In genomic region chr11:63680842-63681207, GRCh38 we compare ENCODE assay signal across 8 cellular contexts. TPM values are rescaled to one million over a fixed set of nuclear protein-coding genes. Genes with fewer than 3 reads are reported as not detected.
A peak's percentile ranks its signal among the peaks of the same experiment; 100 is the strongest.
DNase-seq lines count a peak whose midpoint lies in the region; ATAC-seq and TF ChIP-seq lines count a peak whose summit lies in the region.

No MANE protein-coding gene starts in this region.

- peak overlapping the region; percentile 78 for H3K27ac Mint-ChIP-seq in activated CD4-positive, alpha-beta memory T cell treated with anti-CD3 and anti-CD28 coated beads for 36 hours

- TF ChIP-seq CTCF in HL-60 (IDR thresholded peaks at IDR 0.05; ENCODE audit: insufficient read depth, low read length) (no peak), fibroblast of pulmonary artery (IDR thresholded peaks at IDR 0.05; ENCODE audit: low read length, missing control alignments) (no peak)

- CTCF ChIA-PET in activated CD4-positive, alpha-beta memory T cell treated with anti-CD3 and anti-CD28 coated beads for 36 hours (lab: Charles Lee) = interaction anchor here (1.2 to 2.7 kb wide), 3 partner anchors 8 to 57 kb away, joined by 4 to 19 read pairs (median 5); partner anchors contain the start of gene ATL3

- DNase-seq in DMS79 (lab: John Stamatoyannopoulos, UW) (peak; percentile 80), HL-60 (ENCODE audit: low read depth in 1 of 2, low spot score in 1 of 2) (no peak), fibroblast of pulmonary artery (ENCODE audit: low read depth) (no peak), posterior cingulate gyrus (peak; percentile 17 to 90 (median 50)), globus pallidus (ENCODE audit: low spot score) (no peak), dedifferentiated amniotic fluid mesenchymal stem cell (ENCODE audit: extremely low spot score) (no peak)
- peak; percentile 58 for DNase-seq in activated CD4-positive, alpha-beta memory T cell treated with anti-CD3 and anti-CD28 coated beads for 36 hours

- ATAC-seq in HG03378 (IDR thresholded peaks at IDR 0.05; ENCODE audit: unreplicated experiment) = no peak

- POLR2A ChIA-PET in activated CD4-positive, alpha-beta memory T cell treated with anti-CD3 and anti-CD28 coated beads for 36 hours (lab: Charles Lee) = interaction anchor here (2.0 to 2.5 kb wide), 3 partner anchors 7 to 144 kb away, joined by 6 to 32 read pairs (median 12); partner anchors contain the start of genes ATL3 and PLAAT4

- no peaks in the 10 kb centered on the region for H3K27me3 Mint-ChIP-seq in activated CD4-positive, alpha-beta memory T cell treated with anti-CD3 and anti-CD28 coated beads for 36 hours

- no peaks in the 10 kb centered on the region for H3K27me3 ChIP-seq in HL-60 (ENCODE audit: insufficient read depth, poor library complexity, severe bottlenecking)

- peaks cover 23% of the 10 kb centered on the region for H3K4me1 Mint-ChIP-seq in activated CD4-positive, alpha-beta memory T cell treated with anti-CD3 and anti-CD28 coated beads for 36 hours (ENCODE audit: low read depth)

- intact Hi-C loops in activated CD4-positive, alpha-beta memory T cell treated with anti-CD3 and anti-CD28 coated beads for 36 hours (cut with micrococcal nuclease) = loop anchor here (1.0 to 5.0 kb wide), 3 partner anchors 10 to 156 kb away; partner anchors contain the start of genes ATL3, MARK2 and PLAAT4
- intact Hi-C loops in posterior cingulate gyrus (cut with DNase I) = loop anchor here (1.0 to 5.0 kb wide), 4 partner anchors 10 to 131 kb away; partner anchors contain the start of genes ATL3 and SPINDOC

- H3K9me3 Mint-ChIP-seq in activated CD4-positive, alpha-beta memory T cell treated with anti-CD3 and anti-CD28 coated beads for 36 hours = no peaks in the 10 kb centered on the region

- H3K4me3 ChIP-seq in HL-60 (replicated peaks; ENCODE audit: insufficient read depth, low read length) = peak overlapping the region; percentile 90
- peak overlapping the region; percentile 93 for H3K4me3 ChIP-seq in fibroblast of pulmonary artery (replicated peaks; ENCODE audit: low read depth, low read length)

- no peaks in the 10 kb centered on the region for H3K36me3 Mint-ChIP-seq in activated CD4-positive, alpha-beta memory T cell treated with anti-CD3 and anti-CD28 coated beads for 36 hours

- no peak overlapping the region for H3K27ac ChIP-seq in HL-60 (replicated peaks)

- peak overlapping the region; percentile 87 for H3K4me3 Mint-ChIP-seq in activated CD4-positive, alpha-beta memory T cell treated with anti-CD3 and anti-CD28 coated beads for 36 hours

RNA-seq across cellular contexts. Expression of gene RTN3, which starts 0.5 kb away (rescaled TPM):
- total RNA-seq in activated CD4-positive, alpha-beta memory T cell treated with anti-CD3 and anti-CD28 coated beads for 36 hours = 10 to 100 TPM; 54.4 to 58.4 TPM

RNA-seq across cellular contexts. Expression of gene ATL3, which starts 9.6 kb away (rescaled TPM):
- total RNA-seq in activated CD4-positive, alpha-beta memory T cell treated with anti-CD3 and anti-CD28 coated beads for 36 hours = 10 to 100 TPM; 31.3 to 34.6 TPM

Comparison
In these comparisons a context has a peak if more than half of its experiments do, and no peak if none do; other contexts are left out.
1. DNase-seq: peak in DMS79 (single experiment), activated CD4-positive, alpha-beta memory T cell treated with anti-CD3 and anti-CD28 coated beads for 36 hours (single experiment) and posterior cingulate gyrus (10 of 10); none in HL-60 (0 of 2), fibroblast of pulmonary artery (single experiment), globus pallidus (single experiment) and dedifferentiated amniotic fluid mesenchymal stem cell (single experiment).